In genomic region chr2:70132244-70133126, GRCh38 we compare ENCODE assay signal across 8 cellular contexts. TPM values are rescaled to one million over a fixed set of nuclear protein-coding genes. Genes with fewer than 3 reads are reported as not detected.
A peak's percentile ranks its signal among the peaks of the same experiment; 100 is the strongest.
DNase-seq lines count a peak whose midpoint lies in the region; ATAC-seq and TF ChIP-seq lines count a peak whose summit lies in the region.

No MANE protein-coding gene starts in this region.

- H3K36me3 Mint-ChIP-seq in CD4-positive, alpha-beta memory T cell, result no peaks in the 10 kb centered on the region
- peaks cover under 1% of the 10 kb centered on the region for H3K36me3 Mint-ChIP-seq in activated naive CD8-positive, alpha-beta T cell treated with anti-CD3 and anti-CD28 coated beads, Interleukin-2, amount 50 U/mL, for 24 hours (ENCODE audit: low read depth)

- ATAC-seq in GM18907 (IDR thresholded peaks at IDR 0.05; ENCODE audit: unreplicated experiment), result peak; percentile 58
- peak; percentile 65 for ATAC-seq in HG03378 (IDR thresholded peaks at IDR 0.05; ENCODE audit: unreplicated experiment)
- peak; percentile 44 for ATAC-seq in activated naive CD8-positive, alpha-beta T cell treated with anti-CD3 and anti-CD28 coated beads, Interleukin-2, amount 50 U/mL, for 24 hours
- peak; percentile 81 for ATAC-seq in Right ventricle myocardium superior (ENCODE audit: poor library complexity)
- peak; percentile 66 to 87 (median 76) for ATAC-seq in psoas muscle

- H3K4me1 Mint-ChIP-seq in CD4-positive, alpha-beta memory T cell, result peaks cover 54 to 88% (median 66%) of the 10 kb centered on the region in 4 donors
- peaks cover 87% of the 10 kb centered on the region for H3K4me1 Mint-ChIP-seq in activated naive CD8-positive, alpha-beta T cell treated with anti-CD3 and anti-CD28 coated beads, Interleukin-2, amount 50 U/mL, for 24 hours

- peaks cover 87% of the 10 kb centered on the region for H3K4me1 ChIP-seq in CD4-positive, alpha-beta memory T cell (ENCODE audit: insufficient read depth, low read length)
- H3K4me1 ChIP-seq in psoas muscle, result peaks cover 52% of the 10 kb centered on the region

- peak overlapping the region; percentile 83 for H3K27ac ChIP-seq in CD4-positive, alpha-beta memory T cell (ENCODE audit: low read depth, low read length)
- peak overlapping the region; percentile 91 for H3K27ac ChIP-seq in psoas muscle

- H3K36me3 ChIP-seq in CD4-positive, alpha-beta memory T cell (ENCODE audit: insufficient read depth, low read length), result no peaks in the 10 kb centered on the region
- H3K36me3 ChIP-seq in psoas muscle (ENCODE audit: insufficient read depth in 1 of 2, low read depth in 1 of 2), result no peaks in the 10 kb centered on the region

- intact Hi-C loops in CD4-positive, alpha-beta memory T cell (cut with micrococcal nuclease), result loop anchor here (1.0 to 2.0 kb wide), 4 partner anchors 8 to 46 kb away; partner anchors contain the start of gene PCBP1
- intact Hi-C loops in Right ventricle myocardium superior (cut with DNase I) (no loop called here), psoas muscle (cut with DNase I) (no loop called here)

- peak overlapping the region; percentile 24 to 55 for H3K4me3 ChIP-seq in CD4-positive, alpha-beta memory T cell (ENCODE audit: low read length in 2 of 2)
- H3K4me3 ChIP-seq in psoas muscle, result peak overlapping the region; percentile 58

- POLR2A ChIA-PET in CD4-positive, alpha-beta memory T cell (lab: Charles Lee; ENCODE audit: partially characterized antibody), result interaction anchor here (0.9 to 25.9 kb wide), 16 partner anchors 8 to 487 kb away, joined by 3 to 2231 read pairs (median 5); partner anchors contain the start of genes C2orf42, MXD1, PCBP1 and SNRNP27

- peak overlapping the region; percentile 92 to 100 (median 97) for H3K27ac Mint-ChIP-seq in CD4-positive, alpha-beta memory T cell
- peak overlapping the region; percentile 97 for H3K27ac Mint-ChIP-seq in activated naive CD8-positive, alpha-beta T cell treated with anti-CD3 and anti-CD28 coated beads, Interleukin-2, amount 50 U/mL, for 24 hours

- no peaks in the 10 kb centered on the region for H3K9me3 Mint-ChIP-seq in CD4-positive, alpha-beta memory T cell
- H3K9me3 Mint-ChIP-seq in activated naive CD8-positive, alpha-beta T cell treated with anti-CD3 and anti-CD28 coated beads, Interleukin-2, amount 50 U/mL, for 24 hours, result no peaks in the 10 kb centered on the region

- no peaks in the 10 kb centered on the region for H3K27me3 ChIP-seq in CD4-positive, alpha-beta memory T cell (ENCODE audit: insufficient read depth, low read length)
- no peaks in the 10 kb centered on the region for H3K27me3 ChIP-seq in psoas muscle (ENCODE audit: insufficient read depth in 3 of 3, low read length in 2 of 3)

- WGBS in psoas muscle, 3 donors, result 0 to 2% (median 0%) methylated on average over 8 of the region's 8 CpGs

- peak; percentile 52 to 72 (median 63) for DNase-seq in CD4-positive, alpha-beta memory T cell
- DNase-seq in NCI-H526 treated with DMSO at 0.1 percent for 48 hours (lab: John Stamatoyannopoulos, UW), result peak; percentile 92
- DNase-seq in activated naive CD8-positive, alpha-beta T cell treated with anti-CD3 and anti-CD28 coated beads, Interleukin-2, amount 50 U/mL, for 24 hours, result no peak
- DNase-seq in Right ventricle myocardium superior, result peak; percentile 70
- DNase-seq in psoas muscle, result peak; percentile 39 to 68
- no peak for DNase-seq in iPS-NIHi7 (ENCODE audit: extremely low spot score)

- H3K4me3 Mint-ChIP-seq in CD4-positive, alpha-beta memory T cell, result peak overlapping the region; percentile 81 to 92 (median 86)
- peak overlapping the region; percentile 87 for H3K4me3 Mint-ChIP-seq in activated naive CD8-positive, alpha-beta T cell treated with anti-CD3 and anti-CD28 coated beads, Interleukin-2, amount 50 U/mL, for 24 hours

- TF ChIP-seq CTCF in psoas muscle (IDR thresholded peaks at IDR 0.05), result no peak

- no peaks in the 10 kb centered on the region for H3K9me3 ChIP-seq in CD4-positive, alpha-beta memory T cell (ENCODE audit: control insufficient read depth in 1 of 2, low read length in 2 of 2)
- no peaks in the 10 kb centered on the region for H3K9me3 ChIP-seq in psoas muscle

- CTCF ChIA-PET in CD4-positive, alpha-beta memory T cell (lab: Charles Lee; ENCODE audit: partially characterized antibody), result interaction anchor here (0.9 to 8.7 kb wide), 15 partner anchors 8 to 218 kb away, joined by 3 to 101 read pairs (median 5); partner anchors contain the start of gene MXD1

- H3K27me3 Mint-ChIP-seq in CD4-positive, alpha-beta memory T cell, result no peaks in the 10 kb centered on the region
- H3K27me3 Mint-ChIP-seq in activated naive CD8-positive, alpha-beta T cell treated with anti-CD3 and anti-CD28 coated beads, Interleukin-2, amount 50 U/mL, for 24 hours, result no peaks in the 10 kb centered on the region

RNA-seq across cellular contexts. Expression of gene PCBP1, which starts 45.2 kb away (rescaled TPM):
- 100 to 1,000 TPM; 372 to 383 TPM for total RNA-seq in CD4-positive, alpha-beta memory T cell
- polyA plus RNA-seq in CD4-positive, alpha-beta memory T cell, result 100 to 1,000 TPM; 116 to 153 TPM
- total RNA-seq in Right ventricle myocardium superior (201 TPM), psoas muscle (100 to 1,000 TPM; 423 to 683 (median 522) TPM)
- 100 to 1,000 TPM; 522 to 746 (median 549) TPM for polyA plus RNA-seq in psoas muscle

RNA-seq across cellular contexts. Expression of gene C2orf42, which starts 58.3 kb away (rescaled TPM):
- total RNA-seq in CD4-positive, alpha-beta memory T cell, result 10 to 100 TPM; 36.7 to 47.9 TPM
- 10 to 100 TPM; 22.4 to 26.6 TPM for polyA plus RNA-seq in CD4-positive, alpha-beta memory T cell
- total RNA-seq in Right ventricle myocardium superior (13.6 TPM), psoas muscle (10 to 100 TPM in 2 of 4 donors, 1 to 10 TPM in 2; 6.4 to 11.0 (median 9.2) TPM)
- polyA plus RNA-seq in psoas muscle, result 10 to 100 TPM in 1 of 3 donors, 1 to 10 TPM in 2; 5.3 to 13.3 (median 6.4) TPM

Comparison
In these comparisons a context has a peak if more than half of its experiments do, and no peak if none do; other contexts are left out.
1. DNase-seq: peak in CD4-positive, alpha-beta memory T cell (5 of 5), NCI-H526 treated with DMSO at 0.1 percent for 48 hours (single experiment), Right ventricle myocardium superior (single experiment) and psoas muscle (2 of 2); none in activated naive CD8-positive, alpha-beta T cell treated with anti-CD3 and anti-CD28 coated beads, Interleukin-2, amount 50 U/mL, for 24 hours (single experiment) and iPS-NIHi7 (single experiment).
2. Peak in every context shown above with its lines, with median percentiles within 50 percentile points of each other: ATAC-seq.